8 cellular contexts compared by ENCODE assay signal in the genomic region with DNA sequence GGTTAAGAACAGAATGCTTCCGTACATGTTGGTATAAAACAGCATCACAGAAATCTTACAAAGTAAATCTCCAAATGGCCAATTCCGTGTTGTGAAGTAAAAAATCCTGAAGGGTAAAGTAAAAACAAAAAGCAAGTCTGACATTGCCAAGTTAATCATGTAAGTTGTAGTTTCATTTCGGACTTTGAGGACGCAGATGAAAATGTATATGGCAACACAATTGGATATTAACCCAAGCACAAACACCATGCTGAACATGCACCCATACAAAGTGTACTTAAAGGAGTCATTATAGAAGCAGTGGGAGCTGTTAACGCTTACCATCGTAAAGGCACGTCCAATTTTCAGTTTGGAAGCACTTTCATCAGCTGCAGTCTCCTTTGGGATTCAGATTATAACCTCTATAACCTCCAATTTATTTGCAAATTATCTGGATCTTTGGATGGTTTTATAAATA. TPM values are rescaled to one million over a fixed set of nuclear protein-coding genes. Genes with fewer than 3 reads are reported as not detected.
DNase-seq lines count a peak whose midpoint lies in the region; ATAC-seq and TF ChIP-seq lines count a peak whose summit lies in the region.

No MANE protein-coding gene starts in this region.

- no peaks in the 10 kb centered on the region for H3K27me3 ChIP-seq in GM23248 (replicated peaks; ENCODE audit: insufficient read depth)
- no peaks in the 10 kb centered on the region for H3K27me3 ChIP-seq in right atrium auricular region
- no peaks in the 10 kb centered on the region for H3K27me3 ChIP-seq in sigmoid colon

- peak overlapping the region; percentile 83 for H3K27ac ChIP-seq in GM23248
- peak overlapping the region; percentile 74 to 75 for H3K27ac ChIP-seq in right atrium auricular region
- peak overlapping the region; percentile 68 to 72 (median 70) for H3K27ac ChIP-seq in sigmoid colon

- TF ChIP-seq CTCF in right atrium auricular region (IDR thresholded peaks at IDR 0.05) (no peak), sigmoid colon (IDR thresholded peaks at IDR 0.05) (no peak)

- no peak for TF ChIP-seq EP300 in sigmoid colon (IDR thresholded peaks at IDR 0.05)

- H3K9me3 Mint-ChIP-seq in activated naive CD4-positive, alpha-beta T cell treated with anti-CD3 and anti-CD28 coated beads, Interleukin-2, amount 50 U/mL, for 72 hours = no peaks in the 10 kb centered on the region

- H3K36me3 Mint-ChIP-seq in activated naive CD4-positive, alpha-beta T cell treated with anti-CD3 and anti-CD28 coated beads, Interleukin-2, amount 50 U/mL, for 72 hours = peaks cover 21 to 22% of the 10 kb centered on the region in 2 donors

- peak overlapping the region; percentile 84 for H3K4me3 ChIP-seq in GM23248
- peak overlapping the region; percentile 45 to 51 for H3K4me3 ChIP-seq in right atrium auricular region
- peak overlapping the region; percentile 34 to 52 (median 48) for H3K4me3 ChIP-seq in sigmoid colon

- no peaks in the 10 kb centered on the region for H3K9me2 ChIP-seq in GM23248 (ENCODE audit: insufficient read depth)

- no peaks in the 10 kb centered on the region for H4K20me1 ChIP-seq in GM23248 (ENCODE audit: insufficient read depth)

- peak overlapping the region; percentile 77 for H2AFZ ChIP-seq in GM23248

- peak overlapping the region; percentile 97 for H3K4me2 ChIP-seq in GM23248 (ENCODE audit: unreplicated experiment)

- H3F3A ChIP-seq in GM23248 (ENCODE audit: insufficient read depth) = peaks cover 16% of the 10 kb centered on the region; the same call in 1 of the 2 replicates

- 0 to 2% methylated on average over 7 of the region's 7 CpGs for WGBS in GM23248 (ENCODE audit: low coverage in 1 of 2, low lambda C conversion rate in 2 of 2, missing lambda C conversion rate in 2 of 2), 2 experiments
- 4 to 14% methylated on average over 7 of the region's 7 CpGs for WGBS in sigmoid colon, 2 donors

- no peak for TF ChIP-seq POLR2A in sigmoid colon (IDR thresholded peaks at IDR 0.05)
- TF ChIP-seq POLR2A in GM18505 (IDR thresholded peaks at IDR 0.05; ENCODE audit: borderline replicate concordance, extremely low read depth, insufficient read depth, insufficient read length) = no peak

- in situ Hi-C loops in GM23248 (cut with MboI) = no loop called here

- H3K79me2 ChIP-seq in GM23248 (ENCODE audit: insufficient read depth) = peaks cover 77% of the 10 kb centered on the region

- H3K36me3 ChIP-seq in GM23248 (ENCODE audit: low read depth) = peaks cover under 1% of the 10 kb centered on the region; the same call in 1 of the 2 replicates
- no peaks in the 10 kb centered on the region for H3K36me3 ChIP-seq in right atrium auricular region
- H3K36me3 ChIP-seq in sigmoid colon = no peaks in the 10 kb centered on the region

- DNase-seq in GM23248 (peak; percentile 51), right atrium auricular region (ENCODE audit: low spot score) (no peak), sigmoid colon (no peak), SK-N-DZ (ENCODE audit: low spot score) (no peak), NCI-H524 treated with DMSO at 0.1 percent for 48 hours (lab: John Stamatoyannopoulos, UW) (no peak)
- no peak for DNase-seq in activated naive CD4-positive, alpha-beta T cell treated with anti-CD3 and anti-CD28 coated beads, Interleukin-2, amount 50 U/mL, for 72 hours (ENCODE audit: low spot score in 2 of 2)

- H3K9ac ChIP-seq in GM23248 = peak overlapping the region; percentile 84

- peak; percentile 52 to 63 for ATAC-seq in activated naive CD4-positive, alpha-beta T cell treated with anti-CD3 and anti-CD28 coated beads, Interleukin-2, amount 50 U/mL, for 72 hours
- no peak for ATAC-seq in GM18505 (IDR thresholded peaks at IDR 0.05; ENCODE audit: unreplicated experiment)
- no peak for ATAC-seq in GM18517 (IDR thresholded peaks at IDR 0.05; ENCODE audit: unreplicated experiment)

- intact Hi-C loops in sigmoid colon (cut with DNase I) = loop anchor here (5.0 kb wide), 1 partner anchor 170 kb away; no protein-coding TSS in a partner anchor

- peak overlapping the region; percentile 90 for H3K27ac Mint-ChIP-seq in activated naive CD4-positive, alpha-beta T cell treated with anti-CD3 and anti-CD28 coated beads, Interleukin-2, amount 50 U/mL, for 72 hours

- H3K4me1 ChIP-seq in GM23248 (ENCODE audit: insufficient read depth) = peaks cover 5% of the 10 kb centered on the region; the same call in 1 of the 2 replicates
- H3K4me1 ChIP-seq in right atrium auricular region = peaks cover 0 to 4% of the 10 kb centered on the region in 2 donors
- peaks cover 0 to 6% (median 0%) of the 10 kb centered on the region in 4 donors for H3K4me1 ChIP-seq in sigmoid colon

- no peaks in the 10 kb centered on the region for H3K9me3 ChIP-seq in GM23248 (ENCODE audit: low read depth)
- no peaks in the 10 kb centered on the region for H3K9me3 ChIP-seq in right atrium auricular region
- no peaks in the 10 kb centered on the region for H3K9me3 ChIP-seq in sigmoid colon

RNA-seq across cellular contexts. Expression of a gene that starts 0.8 kb away (rescaled TPM):
- 2.8 and 8.1 TPM in 2 replicates for total RNA-seq in GM23248 (2014; rRNA removed; shearing (Covaris generic))
- polyA plus RNA-seq in GM23248 (2016; fragmentation: Nextera tagmentation; extraction: Ambion mirVana) (3.8 and 6.6 TPM in 2 replicates), sigmoid colon (10 to 100 TPM; 11.4 to 16.2 (median 15.0) TPM)
- 10 to 100 TPM; 12.0 to 12.5 TPM for total RNA-seq in activated naive CD4-positive, alpha-beta T cell treated with anti-CD3 and anti-CD28 coated beads, Interleukin-2, amount 50 U/mL, for 72 hours
- total RNA-seq in right atrium auricular region (1 to 10 TPM; 6.1 to 9.3 TPM), sigmoid colon (10 to 100 TPM; 11.5 to 24.2 (median 15.0) TPM)
- polyA plus RNA-seq in SK-N-DZ (2014; cell fraction: cytosol; rRNA removed) = not detected in 2 replicates
- polyA plus RNA-seq in SK-N-DZ (2014; cell fraction: nucleus; rRNA removed) = not detected in 2 replicates

Comparison
In these comparisons a context has a peak if more than half of its experiments do, and no peak if none do; other contexts are left out.
1. ATAC-seq: peak in activated naive CD4-positive, alpha-beta T cell treated with anti-CD3 and anti-CD28 coated beads, Interleukin-2, amount 50 U/mL, for 72 hours (2 of 2); none in GM18505 (single experiment) and GM18517 (single experiment).
2. Peak in every context shown above with its lines, with median percentiles within 50 percentile points of each other: H3K27ac ChIP-seq and H3K4me3 ChIP-seq.